ENCODE assay signal across 9 cellular contexts in the genomic region with DNA sequence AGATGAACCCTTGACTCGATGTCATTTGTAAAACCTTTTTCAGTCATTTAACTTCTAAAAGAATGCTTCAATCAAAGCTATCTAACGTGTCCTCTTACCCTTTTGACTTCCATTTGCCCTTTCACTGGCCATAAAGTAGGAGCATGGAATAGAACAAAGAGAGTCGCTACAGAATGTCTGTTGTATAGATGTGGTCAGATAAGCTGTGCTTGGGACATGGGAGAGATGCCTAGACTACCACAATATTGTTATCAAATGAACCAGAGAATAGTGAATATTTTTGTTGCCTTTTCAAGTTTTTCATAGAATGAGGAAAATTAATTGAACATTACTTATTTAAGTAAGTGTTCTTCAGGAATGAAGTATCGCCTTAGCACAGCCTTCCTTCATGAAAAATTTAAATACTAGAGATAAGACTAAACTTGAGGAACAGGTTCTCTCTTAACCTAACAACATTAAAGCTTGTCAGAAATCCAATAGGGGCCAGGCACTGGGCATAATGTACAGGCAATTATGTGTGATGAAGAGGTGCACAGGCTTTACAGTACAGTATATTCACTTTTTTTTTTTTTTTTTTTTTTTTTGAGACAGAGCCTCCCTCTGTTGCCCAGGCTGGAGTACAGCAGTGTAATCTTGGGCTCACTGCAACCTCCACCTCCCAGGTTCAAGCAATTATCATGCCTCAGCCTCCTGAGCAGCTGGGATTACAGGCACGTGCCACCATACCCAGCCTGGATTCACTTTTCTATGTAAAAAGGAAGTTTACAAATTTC. TPM values are rescaled to one million over a fixed set of nuclear protein-coding genes. Genes with fewer than 3 reads are reported as not detected.
A peak's percentile ranks its signal among the peaks of the same experiment; 100 is the strongest.
DNase-seq lines count a peak whose midpoint lies in the region; ATAC-seq, FAIRE-seq and TF ChIP-seq lines count a peak whose summit lies in the region.
"Had no signal": no experiment of that assay in that cellular context is flagged by ENCODE, and none has a peak within 500 bp of the region (broad histone marks: within the 10 kb centered on the region; RNA-seq: fewer than 3 reads in every experiment).

No MANE protein-coding gene starts in this region.

- no peaks in the 10 kb centered on the region for H3K27me3 Mint-ChIP-seq in activated T-cell treated with anti-CD3 and anti-CD28 coated beads, Interleukin-2, amount 50 U/mL, for 24 hours
- no peaks in the 10 kb centered on the region for H3K27me3 Mint-ChIP-seq in T-helper 17 cell
- H3K27me3 Mint-ChIP-seq in stimulated activated naive CD8-positive, alpha-beta T cell treated with anti-CD3 and anti-CD28 coated beads, Interleukin-15, amount 100 ng/mL, for 72 hours = no peaks in the 10 kb centered on the region

- peak; percentile 11 for TF ChIP-seq CTCF in foreskin keratinocyte (conservative IDR thresholded peaks at IDR 0.05)
- TF ChIP-seq CTCF in GM13977 (IDR thresholded peaks at IDR 0.05; ENCODE audit: extremely low read depth, insufficient read depth, missing control alignments) = no peak

- no peak for DNase-seq in activated T-cell treated with anti-CD3 and anti-CD28 coated beads, Interleukin-2, amount 50 U/mL, for 24 hours
- DNase-seq in activated T-cell treated with anti-CD3 and anti-CD28 coated beads, Interleukin-2, amount 50 U/mL, for 1 hour = no peak
- DNase-seq in T-helper 17 cell (no peak), foreskin keratinocyte (no peak), GM13977 (ENCODE audit: low spot score) (no peak), GM12892 (ENCODE audit: insufficient read length) (no peak)
- no peak for DNase-seq in stimulated activated naive CD8-positive, alpha-beta T cell treated with anti-CD3 and anti-CD28 coated beads, Interleukin-15, amount 100 ng/mL, for 72 hours

- in situ Hi-C loops in GM13977 (cut with MboI; ENCODE audit: low pct_unique_long_range_greater_than_20kb, low sequenced_read_pairs, unreplicated experiment) = no loop called here

- ATAC-seq in T-helper 17 cell (peak; percentile 35), foreskin keratinocyte (peak; percentile 44), GM19397 (IDR thresholded peaks at IDR 0.05; ENCODE audit: unreplicated experiment) (no peak)
- no peak for ATAC-seq in stimulated activated naive CD8-positive, alpha-beta T cell treated with anti-CD3 and anti-CD28 coated beads, Interleukin-15, amount 100 ng/mL, for 72 hours

- TF ChIP-seq POLR2A in GM12892 (IDR thresholded peaks at IDR 0.05; ENCODE audit: low read depth, low read length) = no peak

- peaks cover 75% of the 10 kb centered on the region for H3K4me1 Mint-ChIP-seq in activated T-cell treated with anti-CD3 and anti-CD28 coated beads, Interleukin-2, amount 50 U/mL, for 24 hours (ENCODE audit: low read depth)
- H3K4me1 Mint-ChIP-seq in T-helper 17 cell = peaks cover 54% of the 10 kb centered on the region
- peaks cover 79% of the 10 kb centered on the region for H3K4me1 Mint-ChIP-seq in stimulated activated naive CD8-positive, alpha-beta T cell treated with anti-CD3 and anti-CD28 coated beads, Interleukin-15, amount 100 ng/mL, for 72 hours

- H3K4me3 Mint-ChIP-seq in activated T-cell treated with anti-CD3 and anti-CD28 coated beads, Interleukin-2, amount 50 U/mL, for 24 hours = peak overlapping the region; percentile 36
- H3K4me3 Mint-ChIP-seq in T-helper 17 cell = peak overlapping the region; percentile 70
- H3K4me3 Mint-ChIP-seq in stimulated activated naive CD8-positive, alpha-beta T cell treated with anti-CD3 and anti-CD28 coated beads, Interleukin-15, amount 100 ng/mL, for 72 hours = peak overlapping the region; percentile 31 to 45

- peaks cover 91% of the 10 kb centered on the region for H3K36me3 Mint-ChIP-seq in activated T-cell treated with anti-CD3 and anti-CD28 coated beads, Interleukin-2, amount 50 U/mL, for 24 hours (ENCODE audit: low read depth)
- H3K36me3 Mint-ChIP-seq in T-helper 17 cell (ENCODE audit: low read depth) = peaks cover 11% of the 10 kb centered on the region

- H3K9me3 Mint-ChIP-seq in activated T-cell treated with anti-CD3 and anti-CD28 coated beads, Interleukin-2, amount 50 U/mL, for 24 hours = no peaks in the 10 kb centered on the region
- H3K9me3 Mint-ChIP-seq in stimulated activated naive CD8-positive, alpha-beta T cell treated with anti-CD3 and anti-CD28 coated beads, Interleukin-15, amount 100 ng/mL, for 72 hours = no peaks in the 10 kb centered on the region

- no peak for FAIRE-seq in GM12892 (lab: Jason Lieb, UNC)
- FAIRE-seq: bronchial epithelial cell had no signal

- H3K9me3 ChIP-seq in T-helper 17 cell (ENCODE audit: control insufficient read depth, low read length, poor library complexity, severe bottlenecking) = no peaks in the 10 kb centered on the region

- peaks cover 32% of the 10 kb centered on the region for H3K4me1 ChIP-seq in foreskin keratinocyte

- peak overlapping the region; percentile 69 for H3K27ac Mint-ChIP-seq in activated T-cell treated with anti-CD3 and anti-CD28 coated beads, Interleukin-2, amount 50 U/mL, for 24 hours
- H3K27ac Mint-ChIP-seq in T-helper 17 cell = peak overlapping the region; percentile 100
- H3K27ac Mint-ChIP-seq in stimulated activated naive CD8-positive, alpha-beta T cell treated with anti-CD3 and anti-CD28 coated beads, Interleukin-15, amount 100 ng/mL, for 72 hours = peak overlapping the region; percentile 3 to 48

- H3K27ac ChIP-seq in foreskin keratinocyte = no peak overlapping the region

- H3K27me3 ChIP-seq in foreskin keratinocyte = no peaks in the 10 kb centered on the region

RNA-seq across cellular contexts. Expression of a gene that starts 7.5 kb away (rescaled TPM):
- total RNA-seq in T-helper 17 cell = 100 to 1,000 TPM; 285 to 301 TPM
- 35.4 and 37.4 TPM in 2 replicates for total RNA-seq in foreskin keratinocyte
- polyA plus RNA-seq in foreskin keratinocyte = 4.5 and 5.6 TPM in 2 replicates
- polyA plus RNA-seq in GM12892 (2012; ENCODE audit: missing spikeins) = 41.5 TPM

Comparison
In these comparisons a context has a peak if more than half of its experiments do, and no peak if none do; other contexts are left out.
1. H3K27ac Mint-ChIP-seq: peak in every context shown above with its lines; median percentile 100 in T-helper 17 cell; 69 in activated T-cell treated with anti-CD3 and anti-CD28 coated beads, Interleukin-2, amount 50 U/mL, for 24 hours; 26 in stimulated activated naive CD8-positive, alpha-beta T cell treated with anti-CD3 and anti-CD28 coated beads, Interleukin-15, amount 100 ng/mL, for 72 hours.
2. ATAC-seq: peak in T-helper 17 cell (single experiment) and foreskin keratinocyte (single experiment); none in stimulated activated naive CD8-positive, alpha-beta T cell treated with anti-CD3 and anti-CD28 coated beads, Interleukin-15, amount 100 ng/mL, for 72 hours (single experiment) and GM19397 (single experiment).
3. Peak in every context shown above with its lines, with median percentiles within 50 percentile points of each other: H3K4me3 Mint-ChIP-seq.